In the genomic region with DNA sequence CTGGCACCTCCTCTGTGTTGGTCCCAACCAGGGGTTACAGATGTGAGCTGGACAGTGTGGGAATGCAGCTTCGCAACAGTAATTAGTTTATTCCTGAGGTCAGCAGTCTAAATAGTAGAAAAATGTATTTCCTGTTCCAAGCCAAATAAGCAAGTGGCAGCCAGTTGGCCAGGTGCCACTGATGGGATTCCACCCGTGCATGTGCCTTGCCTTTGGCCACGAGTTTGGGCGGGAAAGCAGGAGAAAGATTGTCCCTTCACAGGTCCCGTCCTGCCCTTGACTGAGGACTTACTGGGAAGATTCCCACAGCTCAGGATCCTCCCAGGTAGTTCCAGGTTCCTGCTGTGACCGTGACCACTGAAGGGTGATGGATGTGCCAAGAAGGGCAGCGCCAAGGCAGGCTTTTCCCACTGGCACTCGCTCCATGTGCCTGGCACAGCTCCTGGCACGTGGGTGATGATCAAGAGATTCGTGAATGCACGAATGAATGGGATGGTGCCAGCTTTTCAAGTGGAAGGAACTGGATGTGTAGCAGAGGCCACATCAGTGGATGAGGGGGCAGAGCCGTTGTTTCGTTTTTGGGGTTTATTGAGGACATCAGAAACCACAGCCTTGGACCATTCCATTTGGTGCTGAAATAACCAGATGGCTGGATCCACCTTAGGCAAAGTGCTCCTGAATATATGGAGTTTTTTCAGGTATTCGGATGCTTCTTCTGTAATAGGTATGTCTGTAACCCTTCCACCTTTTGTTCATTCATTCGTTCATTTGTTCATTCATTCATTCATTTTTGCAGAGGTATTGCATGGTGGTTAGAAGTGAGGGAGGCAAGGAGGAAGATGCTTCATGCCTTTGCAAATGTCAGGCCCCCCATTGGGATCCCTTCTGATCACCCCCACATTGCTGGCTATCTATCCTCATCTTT, we compare ENCODE assay signal across 13 cellular contexts.
DNase-seq lines count a peak whose midpoint lies in the region; ATAC-seq and TF ChIP-seq lines count a peak whose summit lies in the region.
"Had no signal": no experiment of that assay in that cellular context is flagged by ENCODE, and none has a peak within 500 bp of the region (broad histone marks: within the 10 kb centered on the region; RNA-seq: fewer than 3 reads in every experiment).

No MANE protein-coding gene starts in this region.

- no peaks in the 10 kb centered on the region for H3K36me3 ChIP-seq in breast epithelium
- H3K36me3 ChIP-seq: BLaER1 treated with 17β-estradiol and CSF1 and Interleukin-3, amounts not matched to agents 10 nM and 100 nM; heart left ventricle had no signal

- no peak for ATAC-seq in GM18858 (IDR thresholded peaks at IDR 0.05; ENCODE audit: unreplicated experiment)
- no peak for ATAC-seq in GM18520 (IDR thresholded peaks at IDR 0.05; ENCODE audit: unreplicated experiment)
- no peak for ATAC-seq in GM18505 (IDR thresholded peaks at IDR 0.05; ENCODE audit: unreplicated experiment)
- ATAC-seq: heart left ventricle had no signal

- H3K4me1 ChIP-seq in breast epithelium, result peaks cover 0 to 4% of the 10 kb centered on the region in 2 donors
- H3K4me1 ChIP-seq: BLaER1 treated with 17β-estradiol and CSF1 and Interleukin-3, amounts not matched to agents 10 nM and 100 nM; heart left ventricle had no signal

- peaks cover 48% of the 10 kb centered on the region for H3K27me3 Mint-ChIP-seq in nephron (ENCODE audit: low read depth)

- peaks cover 3% of the 10 kb centered on the region for H3K9me3 Mint-ChIP-seq in nephron

- TF ChIP-seq POLR2A in breast epithelium (IDR thresholded peaks at IDR 0.05), result no peak
- TF ChIP-seq POLR2A in erythroblast (IDR thresholded peaks at IDR 0.05; ENCODE audit: low read length), result no peak
- no peak for TF ChIP-seq POLR2A in GM18505 (IDR thresholded peaks at IDR 0.05; ENCODE audit: borderline replicate concordance, extremely low read depth, insufficient read depth, insufficient read length)

- TF ChIP-seq CTCF in C4-2B (conservative IDR thresholded peaks at IDR 0.05) (no peak), breast epithelium (IDR thresholded peaks at IDR 0.05) (no peak), nephron (IDR thresholded peaks at IDR 0.05; ENCODE audit: unreplicated experiment in 3 of 3) (no peak)

- H3K27ac ChIP-seq in C4-2B (peak overlapping the region; percentile 49), breast epithelium (peak overlapping the region; percentile 12 to 21)
- H3K27ac ChIP-seq: BLaER1 treated with 17β-estradiol and CSF1 and Interleukin-3, amounts not matched to agents 10 nM and 100 nM; heart left ventricle had no signal

- intact Hi-C loops in breast epithelium (cut with DNase I; ENCODE audit: low total_unique reads), result no loop called here

- DNase-seq in M059J (ENCODE audit: low read depth), result peak; percentile 61
- DNase-seq in breast epithelium (ENCODE audit: low spot score in 2 of 2), result peak; percentile 86 to 91
- no peak for DNase-seq in erythroblast (lab: John Stamatoyannopoulos, UW)
- DNase-seq: activated naive CD4-positive, alpha-beta T cell treated with anti-CD3 and anti-CD28 coated beads, Interleukin-2, amount 50 U/mL, for 16 hours; heart left ventricle; islet precursor cell; NCI-H1417 treated with DMSO at 0.1 percent for 48 hours had no signal

- H3K9me3 ChIP-seq in breast epithelium, result no peaks in the 10 kb centered on the region
- H3K9me3 ChIP-seq: BLaER1 treated with 17β-estradiol and CSF1 and Interleukin-3, amounts not matched to agents 10 nM and 100 nM; heart left ventricle had no signal

- no peak overlapping the region for H3K4me3 ChIP-seq in breast epithelium
- H3K4me3 ChIP-seq: BLaER1 treated with 17β-estradiol and CSF1 and Interleukin-3, amounts not matched to agents 10 nM and 100 nM; heart left ventricle had no signal

- peak overlapping the region in 2 of 3 experiments; percentile 32 to 65 for H3K27ac Mint-ChIP-seq in nephron

- no peak overlapping the region for H3K4me3 Mint-ChIP-seq in nephron

- peaks cover 0 to 23% of the 10 kb centered on the region in 2 donors for H3K27me3 ChIP-seq in breast epithelium
- H3K27me3 ChIP-seq: BLaER1 treated with 17β-estradiol and CSF1 and Interleukin-3, amounts not matched to agents 10 nM and 100 nM had no signal

- peaks cover 48% of the 10 kb centered on the region for H3K4me1 Mint-ChIP-seq in nephron

- no peaks in the 10 kb centered on the region for H3K36me3 Mint-ChIP-seq in nephron (ENCODE audit: low read depth)

Comparison
In these comparisons a context has a peak if more than half of its experiments do, and no peak if none do; other contexts are left out.
1. DNase-seq: peak in M059J (single experiment) and breast epithelium (2 of 2); none in erythroblast (0 of 2).